ENCODE assay signal across 8 cellular contexts in the genomic region with DNA sequence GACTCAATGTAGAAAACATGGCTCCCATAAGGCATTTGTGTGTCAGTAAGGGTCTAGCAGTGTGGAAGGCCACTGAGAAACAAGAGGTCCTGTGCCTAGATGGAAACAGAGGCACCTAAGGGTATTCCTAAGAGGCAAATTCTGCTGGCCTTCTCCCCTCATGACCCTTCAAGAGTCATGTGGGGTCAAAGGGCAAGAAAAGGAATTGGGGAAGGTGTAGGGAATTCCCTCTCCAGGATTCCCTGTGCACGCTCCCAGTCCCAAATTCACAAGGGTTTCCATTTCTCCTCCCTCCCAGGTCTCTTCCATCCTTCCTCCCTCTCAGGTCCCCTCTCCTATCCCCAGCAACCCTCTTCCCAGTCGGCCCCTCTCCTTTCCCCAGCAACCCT. TPM values are rescaled to one million over a fixed set of nuclear protein-coding genes. Genes with fewer than 3 reads are reported as not detected.
DNase-seq lines count a peak whose midpoint lies in the region; ATAC-seq and TF ChIP-seq lines count a peak whose summit lies in the region.

No MANE protein-coding gene starts in this region.

- H2AFZ ChIP-seq in SU-DHL-6 (ENCODE audit: low read depth, low read length, severe bottlenecking): peak overlapping the region; percentile 39

- no peaks in the 10 kb centered on the region for H3K9me2 ChIP-seq in SU-DHL-6 (replicated peaks; ENCODE audit: insufficient read depth, low read length)

- H3F3A ChIP-seq in SU-DHL-6 (ENCODE audit: insufficient read depth): peaks cover 16% of the 10 kb centered on the region

- H3K36me3 ChIP-seq in GM06990 (ENCODE audit: control insufficient read depth, insufficient read depth, low read length): peaks cover 8% of the 10 kb centered on the region
- H3K36me3 ChIP-seq in SU-DHL-6 (ENCODE audit: low read length): no peaks in the 10 kb centered on the region
- H3K36me3 ChIP-seq in psoas muscle (ENCODE audit: insufficient read depth in 1 of 2, low read depth in 1 of 2): peaks cover 0 to 17% of the 10 kb centered on the region in 2 donors

- no peaks in the 10 kb centered on the region for H4K20me1 ChIP-seq in SU-DHL-6 (ENCODE audit: low read depth, low read length)

- DNase-seq in GM06990 (ENCODE audit: extremely low read depth, insufficient read length) (no peak), fibroblast of mammary gland (ENCODE audit: low read depth) (no peak), psoas muscle (no peak), GF-D8 (lab: John Stamatoyannopoulos, UW) (no peak), CD1c-positive myeloid dendritic cell (ENCODE audit: extremely low spot score) (no peak), NCI-H510A (lab: John Stamatoyannopoulos, UW) (no peak)

- H3K27ac ChIP-seq in SU-DHL-6 (ENCODE audit: low read depth, low read length): no peak overlapping the region; the same call in 1 of the 2 replicates
- peak overlapping the region; percentile 87 for H3K27ac ChIP-seq in psoas muscle

- peak overlapping the region; percentile 92 for H3K4me3 ChIP-seq in GM06990 (replicated peaks; ENCODE audit: low read depth, low read length)
- H3K4me3 ChIP-seq in SU-DHL-6 (ENCODE audit: insufficient read depth, low read length, poor library complexity, severe bottlenecking): peak overlapping the region; percentile 86
- peak overlapping the region; percentile 94 for H3K4me3 ChIP-seq in fibroblast of mammary gland (ENCODE audit: control insufficient read depth, low read depth, low read length)
- H3K4me3 ChIP-seq in psoas muscle: peak overlapping the region; percentile 92

- peaks cover 31% of the 10 kb centered on the region for H3K79me2 ChIP-seq in SU-DHL-6 (ENCODE audit: insufficient read depth, low read length)

- peak overlapping the region; percentile 88 for H3K9ac ChIP-seq in SU-DHL-6 (ENCODE audit: low read length)

- intact Hi-C loops in psoas muscle (cut with DNase I): loop anchor here in 1 of 2 donors (5.0 kb wide), 1 partner anchor 48 kb away; the partner anchor contains the start of gene ATF6B

- WGBS in psoas muscle, 3 donors: 6 to 17% (median 9%) methylated on average over 2 of the region's 2 CpGs

- TF ChIP-seq CTCF in GM06990 (IDR thresholded peaks at IDR 0.05; ENCODE audit: insufficient read depth, low read length, poor library complexity, severe bottlenecking) (no peak), SU-DHL-6 (IDR thresholded peaks at IDR 0.05; ENCODE audit: insufficient read depth, low read length, poor library complexity, severe bottlenecking) (no peak), fibroblast of mammary gland (conservative IDR thresholded peaks at IDR 0.05; ENCODE audit: control insufficient read depth, insufficient read depth, low read depth, low read length) (no peak), psoas muscle (IDR thresholded peaks at IDR 0.05) (no peak)

- H3K27me3 ChIP-seq in GM06990 (replicated peaks; ENCODE audit: control insufficient read depth, insufficient read depth, low read length) (no peaks in the 10 kb centered on the region), SU-DHL-6 (ENCODE audit: low read length) (no peaks in the 10 kb centered on the region), psoas muscle (ENCODE audit: insufficient read depth in 3 of 3, low read length in 2 of 3) (no peaks in the 10 kb centered on the region)

- H3K4me2 ChIP-seq in SU-DHL-6 (ENCODE audit: low read depth, low read length, poor library complexity, severe bottlenecking): peak overlapping the region; percentile 73

- H3K9me3 ChIP-seq in SU-DHL-6 (ENCODE audit: insufficient read depth, low read length): no peaks in the 10 kb centered on the region
- no peaks in the 10 kb centered on the region for H3K9me3 ChIP-seq in psoas muscle

- ATAC-seq in psoas muscle: no peak
- no peak for ATAC-seq in GM19455 (IDR thresholded peaks at IDR 0.05; ENCODE audit: unreplicated experiment)

- H3K4me1 ChIP-seq in psoas muscle: peaks cover 30% of the 10 kb centered on the region

RNA-seq across cellular contexts. Expression of gene AGPAT1, which starts 0.6 kb away (rescaled TPM):
- 10 to 100 TPM; 36.8 to 59.8 (median 47.7) TPM for total RNA-seq in psoas muscle
- polyA plus RNA-seq in psoas muscle: 10 to 100 TPM; 35.0 to 77.8 (median 38.0) TPM

RNA-seq across cellular contexts. Expression of gene RNF5, which starts 2.9 kb away (rescaled TPM):
- total RNA-seq in psoas muscle: 10 to 100 TPM; 52.0 to 91.1 (median 57.0) TPM
- polyA plus RNA-seq in psoas muscle: 100 to 1,000 TPM; 110 to 122 (median 113) TPM

RNA-seq across cellular contexts. Expression of gene AGER, which starts 8.7 kb away (rescaled TPM):
- total RNA-seq in psoas muscle: 1 to 10 TPM in 3 of 4 donors, under 1 TPM in 1; 0.85 to 2.0 (median 1.4) TPM
- polyA plus RNA-seq in psoas muscle: 1 to 10 TPM in 1 of 3 donors, under 1 TPM in 2; 0.79 to 1.7 (median 0.91) TPM

RNA-seq across cellular contexts. Expression of gene EGFL8, which starts 10.9 kb away (rescaled TPM):
- 1 to 10 TPM; 2.0 to 7.0 (median 3.7) TPM for total RNA-seq in psoas muscle
- 1 to 10 TPM; 2.1 to 4.0 (median 3.6) TPM for polyA plus RNA-seq in psoas muscle

RNA-seq across cellular contexts. Expression of gene PBX2, which starts 14.7 kb away (rescaled TPM):
- 10 to 100 TPM; 36.1 to 46.7 (median 37.5) TPM for total RNA-seq in psoas muscle
- polyA plus RNA-seq in psoas muscle: 10 to 100 TPM; 20.4 to 27.4 (median 22.1) TPM
